Comparison of ENCODE assay signal across 18 cellular contexts in the genomic region with DNA sequence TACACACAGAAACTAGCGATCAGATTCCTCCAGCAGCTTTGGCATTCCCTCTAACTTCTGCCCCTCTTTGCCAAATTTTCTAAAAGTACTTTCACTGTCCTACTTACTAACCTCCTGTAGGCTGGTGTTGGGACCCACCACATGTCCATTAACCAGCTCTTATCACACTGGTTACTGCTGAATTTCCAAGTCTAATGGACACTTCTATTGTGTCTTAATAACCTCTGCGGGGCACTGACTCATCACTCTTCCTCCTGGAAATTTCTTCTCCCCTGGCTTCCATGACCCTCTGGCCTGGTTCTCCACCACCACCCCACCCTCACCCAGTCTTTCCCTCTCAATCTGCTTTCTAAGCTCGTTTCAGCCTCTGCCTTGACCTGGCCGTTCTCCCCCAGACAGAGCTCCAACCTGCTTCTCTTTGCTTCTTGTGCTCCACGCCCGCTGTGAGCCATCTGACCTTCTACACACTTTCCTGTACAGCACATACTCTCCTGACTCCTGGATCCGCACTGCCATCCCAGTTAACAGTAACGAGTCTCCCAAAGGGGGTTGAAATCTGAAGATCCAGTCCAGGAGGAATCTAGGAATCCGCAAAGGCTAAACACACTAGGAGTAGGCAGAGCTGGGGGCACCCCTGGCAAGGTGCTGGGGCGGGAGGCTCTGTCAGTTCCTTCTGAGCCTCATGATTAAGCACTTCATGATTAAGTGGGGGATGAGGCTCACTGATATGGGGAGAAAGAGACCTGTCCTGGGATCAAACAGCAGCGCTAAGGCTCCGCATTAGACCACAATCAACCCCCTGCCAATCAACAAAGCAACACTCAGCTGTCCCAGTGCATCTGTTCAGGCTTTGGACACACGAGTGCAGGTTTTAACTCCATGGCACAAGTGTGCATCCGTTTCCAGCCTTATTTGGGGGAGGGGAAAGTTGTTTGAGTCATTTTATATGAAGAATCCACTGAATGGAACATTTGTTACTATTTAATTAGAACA.
DNase-seq lines count a peak whose midpoint lies in the region; ATAC-seq and TF ChIP-seq lines count a peak whose summit lies in the region.
"Had no signal": no experiment of that assay in that cellular context is flagged by ENCODE, and none has a peak within 500 bp of the region (broad histone marks: within the 10 kb centered on the region; RNA-seq: fewer than 3 reads in every experiment).

No MANE protein-coding gene starts in this region.

- peak; percentile 25 for ATAC-seq in Right ventricle myocardium inferior
- ATAC-seq in upper lobe of right lung = peak; percentile 21
- no peak for ATAC-seq in activated T-cell treated with anti-CD3 and anti-CD28 coated beads, Interleukin-2, amount 50 U/mL, for 72 hours (replicated peaks in 1 of 2)
- ATAC-seq: activated CD4-positive, alpha-beta T cell treated with anti-CD3 and anti-CD28 coated beads for 36 hours; left lobe of liver; stimulated activated naive B cell treated with anti-CD40 and anti-IgM and Interleukin-4, amounts not matched to agents 10 μg/mL and 1 μg/mL and 100 μg/mL, for 72 hours had no signal

- no peaks in the 10 kb centered on the region for H3K9me3 ChIP-seq in upper lobe of right lung

- intact Hi-C loops in Right ventricle myocardium inferior (cut with DNase I) (loop anchor here (5.0 to 10.0 kb wide), 2 partner anchors 243 to 410 kb away; no protein-coding TSS in a partner anchor), cardiac septum (cut with DNase I) (no loop called here), upper lobe of right lung (cut with DNase I) (no loop called here)

- no peak overlapping the region for H3K27ac ChIP-seq in upper lobe of right lung
- H3K27ac ChIP-seq: dorsolateral prefrontal cortex had no signal

- TF ChIP-seq CTCF in upper lobe of right lung (IDR thresholded peaks at IDR 0.05) = no peak

- no peaks in the 10 kb centered on the region for H3K36me3 ChIP-seq in upper lobe of right lung

- H3K4me3 Mint-ChIP-seq in activated T-cell treated with anti-CD3 and anti-CD28 coated beads, Interleukin-2, amount 50 U/mL, for 72 hours = no peak overlapping the region
- H3K4me3 Mint-ChIP-seq: activated CD4-positive, alpha-beta T cell treated with anti-CD3 and anti-CD28 coated beads for 36 hours; stimulated activated naive B cell treated with anti-CD40 and anti-IgM and Interleukin-4, amounts not matched to agents 10 μg/mL and 1 μg/mL and 100 μg/mL, for 72 hours had no signal

- peak; percentile 19 for TF ChIP-seq POLR2A in erythroblast (IDR thresholded peaks at IDR 0.05; ENCODE audit: low read length)

- H3K27me3 Mint-ChIP-seq in activated T-cell treated with anti-CD3 and anti-CD28 coated beads, Interleukin-2, amount 50 U/mL, for 72 hours (ENCODE audit: low read depth) = peaks cover 46% of the 10 kb centered on the region

- no peaks in the 10 kb centered on the region for H3K36me3 Mint-ChIP-seq in activated T-cell treated with anti-CD3 and anti-CD28 coated beads, Interleukin-2, amount 50 U/mL, for 72 hours (ENCODE audit: insufficient read depth in 2 of 2)
- H3K36me3 Mint-ChIP-seq: stimulated activated naive B cell treated with anti-CD40 and anti-IgM and Interleukin-4, amounts not matched to agents 10 μg/mL and 1 μg/mL and 100 μg/mL, for 72 hours had no signal

- H3K27ac Mint-ChIP-seq in activated T-cell treated with anti-CD3 and anti-CD28 coated beads, Interleukin-2, amount 50 U/mL, for 72 hours = no peak overlapping the region
- H3K27ac Mint-ChIP-seq: activated CD4-positive, alpha-beta T cell treated with anti-CD3 and anti-CD28 coated beads for 36 hours; stimulated activated naive B cell treated with anti-CD40 and anti-IgM and Interleukin-4, amounts not matched to agents 10 μg/mL and 1 μg/mL and 100 μg/mL, for 72 hours had no signal

- H3K4me1 Mint-ChIP-seq in activated T-cell treated with anti-CD3 and anti-CD28 coated beads, Interleukin-2, amount 50 U/mL, for 72 hours (ENCODE audit: low read depth) = peaks cover 8% of the 10 kb centered on the region
- H3K4me1 Mint-ChIP-seq: activated CD4-positive, alpha-beta T cell treated with anti-CD3 and anti-CD28 coated beads for 36 hours had no signal

- no peak overlapping the region for H3K4me3 ChIP-seq in upper lobe of right lung
- H3K4me3 ChIP-seq: dorsolateral prefrontal cortex had no signal

- no peaks in the 10 kb centered on the region for H3K4me1 ChIP-seq in upper lobe of right lung

- DNase-seq in Right ventricle myocardium inferior (ENCODE audit: missing footprints) (no peak), cardiac septum (ENCODE audit: low spot score) (no peak), erythroblast (lab: John Stamatoyannopoulos, UW) (peak; percentile 39 to 74), myocyte (ENCODE audit: low read depth) (peak; percentile 82), upper lobe of right lung (no peak), NCI-H1694 (lab: John Stamatoyannopoulos, UW) (no peak)
- DNase-seq in activated T-cell treated with anti-CD3 and anti-CD28 coated beads, Interleukin-2, amount 50 U/mL, for 72 hours = no peak
- DNase-seq in stimulated activated naive CD4-positive, alpha-beta T cell treated with Interleukin-2 at 50 U/mL for 16 hours (lab: John Stamatoyannopoulos, UW) = no peak
- DNase-seq: activated CD4-positive, alpha-beta T cell treated with anti-CD3 and anti-CD28 coated beads for 36 hours; activated naive CD4-positive, alpha-beta T cell; DND-41; dorsolateral prefrontal cortex; Kasumi-1; NCI-H1436; NCI-H446 treated with DMSO at 0.1 percent for 48 hours; posterior cingulate gyrus; stimulated activated naive B cell treated with anti-CD40 and anti-IgM and Interleukin-4, amounts not matched to agents 10 μg/mL and 1 μg/mL and 100 μg/mL, for 72 hours had no signal

- no peaks in the 10 kb centered on the region for H3K9me3 Mint-ChIP-seq in activated T-cell treated with anti-CD3 and anti-CD28 coated beads, Interleukin-2, amount 50 U/mL, for 72 hours
- H3K9me3 Mint-ChIP-seq: stimulated activated naive B cell treated with anti-CD40 and anti-IgM and Interleukin-4, amounts not matched to agents 10 μg/mL and 1 μg/mL and 100 μg/mL, for 72 hours had no signal

- H3K27me3 ChIP-seq in upper lobe of right lung = no peaks in the 10 kb centered on the region

Comparison
In these comparisons a context has a peak if more than half of its experiments do, and no peak if none do; other contexts are left out.
1. ATAC-seq: peak in Right ventricle myocardium inferior (single experiment) and upper lobe of right lung (single experiment); none in activated T-cell treated with anti-CD3 and anti-CD28 coated beads, Interleukin-2, amount 50 U/mL, for 72 hours (0 of 2).
2. DNase-seq: peak in erythroblast (2 of 2) and myocyte (single experiment); none in Right ventricle myocardium inferior (single experiment), cardiac septum (single experiment), upper lobe of right lung (single experiment), activated T-cell treated with anti-CD3 and anti-CD28 coated beads, Interleukin-2, amount 50 U/mL, for 72 hours (0 of 2), stimulated activated naive CD4-positive, alpha-beta T cell treated with Interleukin-2 at 50 U/mL for 16 hours (single experiment) and NCI-H1694 (single experiment).